8 cellular contexts compared by ENCODE assay signal in genomic region chr12:57487055-57487596, GRCh38. TPM values are rescaled to one million over a fixed set of nuclear protein-coding genes. Genes with fewer than 3 reads are reported as not detected.
DNase-seq lines count a peak whose midpoint lies in the region; ATAC-seq and TF ChIP-seq lines count a peak whose summit lies in the region.

No MANE protein-coding gene starts in this region.

- peak overlapping the region; percentile 54; the same call in 1 of the 2 replicates for H3K4me2 ChIP-seq in PC-3 (ENCODE audit: low read length)

- H3K9ac ChIP-seq in ES-I3 (ENCODE audit: low read depth, low read length) (peak overlapping the region; percentile 39), PC-3 (ENCODE audit: low read length) (no peak overlapping the region)

- peak overlapping the region; percentile 73 for H2AFZ ChIP-seq in PC-3 (ENCODE audit: low read length)

- peaks cover 24% of the 10 kb centered on the region for H3K79me2 ChIP-seq in PC-3 (ENCODE audit: low read length)

- ATAC-seq in PC-3: no peak
- no peak for ATAC-seq in GM18519 (IDR thresholded peaks at IDR 0.05; ENCODE audit: low FRiP score, unreplicated experiment)
- ATAC-seq in GM21576 (IDR thresholded peaks at IDR 0.05; ENCODE audit: unreplicated experiment): no peak

- no TSS peak for BruUV-seq in PC-3 (replicated peaks; lab: Mats Ljungman, UMichigan)

- TF ChIP-seq CTCF in PC-3 (conservative IDR thresholded peaks at IDR 0.05; ENCODE audit: low read depth, low read length) (no peak), epithelial cell of proximal tubule (conservative IDR thresholded peaks at IDR 0.05; ENCODE audit: low read depth, low read length) (no peak), retinal pigment epithelial cell (conservative IDR thresholded peaks at IDR 0.05; ENCODE audit: low read depth, low read length) (no peak)

- H3K9me3 ChIP-seq in ES-I3 (ENCODE audit: control insufficient read depth, insufficient read depth, low read length) (no peaks in the 10 kb centered on the region), PC-3 (ENCODE audit: low read length) (no peaks in the 10 kb centered on the region)

- H3K9me2 ChIP-seq in PC-3 (replicated peaks; ENCODE audit: low read length): no peaks in the 10 kb centered on the region

- DNase-seq in PC-3 (no peak), epithelial cell of proximal tubule (ENCODE audit: low read depth) (no peak), retinal pigment epithelial cell (ENCODE audit: low read depth) (no peak), 8988T (no peak)
- no peak for DNase-seq in stimulated activated CD8-positive, alpha-beta memory T cell treated with anti-CD3 and anti-CD28 coated beads, Interleukin-4, amount 100 ng/mL, for 48 hours

- no peaks in the 10 kb centered on the region for H3K27me3 ChIP-seq in PC-3 (ENCODE audit: low read length)

- peaks cover 7% of the 10 kb centered on the region; the same call in 1 of the 2 replicates for H3K4me1 ChIP-seq in ES-I3 (ENCODE audit: insufficient read depth, low read length)
- H3K4me1 ChIP-seq in PC-3 (ENCODE audit: insufficient read depth, low read length): peaks cover 10% of the 10 kb centered on the region

- no peaks in the 10 kb centered on the region for H3F3A ChIP-seq in PC-3 (ENCODE audit: low read length, unreplicated experiment)

- H3K36me3 ChIP-seq in ES-I3 (ENCODE audit: insufficient read depth, low read length) (peaks cover 26% of the 10 kb centered on the region), PC-3 (ENCODE audit: low read depth, low read length) (peaks cover 25% of the 10 kb centered on the region)

- CTCF ChIA-PET in PC-3 (lab: Charles Lee): interaction anchor here (0.6 kb wide), 1 partner anchor 222 kb away, joined by 3 read pairs; no protein-coding TSS in a partner anchor

- intact Hi-C loops in PC-3 (cut with micrococcal nuclease): no loop called here

- H4K20me1 ChIP-seq in PC-3 (ENCODE audit: low read length): no peaks in the 10 kb centered on the region

- no peak overlapping the region for H3K27ac ChIP-seq in PC-3 (ENCODE audit: low read length)

- peak overlapping the region; percentile 91; the same call in 1 of the 2 replicates for H3K4me3 ChIP-seq in PC-3 (ENCODE audit: low read length)
- peak overlapping the region; percentile 72 for H3K4me3 ChIP-seq in epithelial cell of proximal tubule (ENCODE audit: low read depth, low read length)
- peak overlapping the region; percentile 96 for H3K4me3 ChIP-seq in retinal pigment epithelial cell (ENCODE audit: low read length)

- POLR2A ChIA-PET in PC-3 (lab: Charles Lee; ENCODE audit: unreplicated experiment): no interaction called here

RNA-seq across cellular contexts. Expression of gene MARS1, which starts 0.7 kb away (rescaled TPM):
- total RNA-seq in PC-3 (2014; rRNA removed): 209 and 210 TPM in 2 replicates
- total RNA-seq in epithelial cell of proximal tubule: 107 and 151 TPM in 2 replicates

RNA-seq across cellular contexts. Expression of gene ARHGAP9, which starts 7.5 kb away (rescaled TPM):
- not detected in 2 replicates for total RNA-seq in PC-3 (2014; rRNA removed)
- 0.29 and 1.2 TPM in 2 replicates for total RNA-seq in epithelial cell of proximal tubule

RNA-seq across cellular contexts. Expression of gene GLI1, which starts 27.5 kb away (rescaled TPM):
- total RNA-seq in PC-3 (2014; rRNA removed): 3.0 TPM in 1 of 2 replicates, not detected in the other
- total RNA-seq in epithelial cell of proximal tubule: 0.51 TPM in 1 of 2 replicates, not detected in the other

RNA-seq across cellular contexts. Expression of gene INHBE, which starts 32.0 kb away (rescaled TPM):
- total RNA-seq in PC-3 (2014; rRNA removed): not detected in 2 replicates
- total RNA-seq in epithelial cell of proximal tubule: 0.29 TPM in 1 of 2 replicates, not detected in the other

RNA-seq across cellular contexts. Expression of gene DDIT3, which starts 33.2 kb away (rescaled TPM):
- total RNA-seq in PC-3 (2014; rRNA removed) (27.4 and 33.1 TPM in 2 replicates), epithelial cell of proximal tubule (13.5 and 20.2 TPM in 2 replicates)
